Comparison of ENCODE assay signal across 9 cellular contexts in the genomic region with DNA sequence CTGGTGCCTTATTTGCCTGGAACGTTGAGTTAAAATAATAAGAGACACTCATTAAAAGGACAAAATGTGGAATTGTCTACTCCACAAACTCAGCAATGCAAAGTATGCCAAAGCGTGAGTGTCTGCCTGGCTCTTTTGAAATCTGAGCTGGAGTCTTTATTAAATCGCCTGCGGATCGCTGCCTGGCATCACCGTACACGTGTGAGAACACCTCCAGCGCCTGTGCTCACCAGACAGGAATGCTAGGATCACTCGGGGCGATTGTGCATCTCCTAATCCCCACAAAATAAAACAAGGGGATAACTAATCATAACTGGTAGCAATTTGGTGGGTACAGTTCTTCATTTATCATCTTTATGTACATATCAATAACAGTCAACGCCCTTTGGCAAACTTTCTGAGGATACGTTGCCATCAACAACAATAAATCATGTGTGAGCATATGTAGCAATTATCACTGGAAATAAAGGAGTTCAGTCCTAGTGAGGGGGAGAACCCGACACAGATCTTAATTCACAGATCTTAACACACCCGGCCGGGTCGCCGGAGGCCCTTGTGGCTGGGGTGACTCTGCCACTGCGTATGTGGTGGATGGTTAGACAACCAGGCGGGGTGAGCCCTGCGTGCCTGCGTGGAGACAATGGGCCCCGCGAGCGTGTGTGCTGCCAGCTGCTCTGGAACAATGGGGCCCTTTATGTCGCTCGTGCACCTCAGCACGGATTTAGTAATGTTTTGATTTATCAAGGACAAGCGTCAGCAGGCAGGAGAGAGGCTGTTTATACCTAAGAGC.
A peak's percentile ranks its signal among the peaks of the same experiment; 100 is the strongest.
DNase-seq lines count a peak whose midpoint lies in the region; ATAC-seq, FAIRE-seq and TF ChIP-seq lines count a peak whose summit lies in the region.
"Had no signal": no experiment of that assay in that cellular context is flagged by ENCODE, and none has a peak within 500 bp of the region (broad histone marks: within the 10 kb centered on the region; RNA-seq: fewer than 3 reads in every experiment).

No MANE protein-coding gene starts in this region.

- H3K36me3 Mint-ChIP-seq in natural killer cell: no peaks in the 10 kb centered on the region

- CTCF ChIA-PET in PC-3 (lab: Charles Lee): no interaction called here

- no peak for FAIRE-seq in small intestine (lab: Jason Lieb, UNC)
- FAIRE-seq: H1 had no signal

- H3K4me1 ChIP-seq in PC-3 (ENCODE audit: insufficient read depth, low read length) (no peaks in the 10 kb centered on the region), small intestine (ENCODE audit: control insufficient read depth in 2 of 2, insufficient read depth in 1 of 2, low read depth in 1 of 2, low read length in 1 of 2) (no peaks in the 10 kb centered on the region)

- no peaks in the 10 kb centered on the region for H3K27me3 Mint-ChIP-seq in natural killer cell (ENCODE audit: low read depth in 2 of 2)

- H3K4me3 ChIP-seq in PC-3 (ENCODE audit: low read length) (no peak overlapping the region), fibroblast of pulmonary artery (replicated peaks; ENCODE audit: low read depth, low read length) (no peak overlapping the region), small intestine (ENCODE audit: low read depth in 1 of 2, low read length in 2 of 2) (no peak overlapping the region)

- no peak overlapping the region for H3K4me2 ChIP-seq in PC-3 (ENCODE audit: low read length)

- no peak overlapping the region for H3K9ac ChIP-seq in PC-3 (ENCODE audit: low read length)

- no peak for ATAC-seq in PC-3
- no peak for ATAC-seq in natural killer cell

- no peaks in the 10 kb centered on the region for H3K79me2 ChIP-seq in PC-3 (ENCODE audit: low read length)

- TF ChIP-seq CTCF in PC-3 (conservative IDR thresholded peaks at IDR 0.05; ENCODE audit: low read depth, low read length) (no peak), fibroblast of pulmonary artery (IDR thresholded peaks at IDR 0.05; ENCODE audit: low read length, missing control alignments) (no peak), natural killer cell (IDR thresholded peaks at IDR 0.05) (no peak)

- H3F3A ChIP-seq in PC-3 (ENCODE audit: low read length, unreplicated experiment): no peaks in the 10 kb centered on the region

- H3K36me3 ChIP-seq in PC-3 (ENCODE audit: low read depth, low read length) (no peaks in the 10 kb centered on the region), small intestine (ENCODE audit: control insufficient read depth in 2 of 2, insufficient read depth in 2 of 2, low read length in 2 of 2) (no peaks in the 10 kb centered on the region)

- POLR2A ChIA-PET in PC-3 (lab: Charles Lee; ENCODE audit: unreplicated experiment): no interaction called here

- H4K20me1 ChIP-seq in PC-3 (ENCODE audit: low read length): no peaks in the 10 kb centered on the region

- H2AFZ ChIP-seq in PC-3 (ENCODE audit: low read length): no peak overlapping the region

- 0 out of 2 replicates have a peak, but pooled peaks cover 4% of the 10 kb centered on the region for H3K9me3 ChIP-seq in PC-3 (ENCODE audit: low read length)
- no peaks in the 10 kb centered on the region for H3K9me3 ChIP-seq in small intestine (ENCODE audit: control insufficient read depth, low read depth)

- 76 to 83% (median 81%) methylated on average over 28 of the region's 28 CpGs for WGBS in small intestine, 3 donors

- DNase-seq in H4 (ENCODE audit: low spot score) (peak; percentile 99), PC-3 (peak; percentile 6), fibroblast of pulmonary artery (ENCODE audit: low read depth) (peak; percentile 39), posterior cingulate gyrus (peak in 7 of 10 donors; percentile 18 to 95 (median 61)), small intestine (no peak), AML-193 (lab: John Stamatoyannopoulos, UW) (no peak), natural killer cell (no peak), NCI-H2196 (lab: John Stamatoyannopoulos, UW; ENCODE audit: unreplicated experiment) (no peak)

- intact Hi-C loops in PC-3 (cut with micrococcal nuclease): no loop called here
- intact Hi-C loops in posterior cingulate gyrus (cut with DNase I): no loop called here
- intact Hi-C loops in natural killer cell (cut with micrococcal nuclease): no loop called here

- H3K4me1 Mint-ChIP-seq in natural killer cell: no peaks in the 10 kb centered on the region

- H3K27me3 ChIP-seq in PC-3 (ENCODE audit: low read length) (no peaks in the 10 kb centered on the region), small intestine (ENCODE audit: control insufficient read depth in 2 of 2, insufficient read depth in 2 of 2, low read length in 2 of 2) (no peaks in the 10 kb centered on the region)

- H3K4me3 Mint-ChIP-seq in natural killer cell: no peak overlapping the region

- no TSS peak for BruUV-seq in PC-3 (replicated peaks; lab: Mats Ljungman, UMichigan)

- H3K27ac ChIP-seq in PC-3 (ENCODE audit: low read length): no peak overlapping the region
- no peak overlapping the region for H3K27ac ChIP-seq in small intestine (ENCODE audit: low read depth in 1 of 2, low read length in 1 of 2)

- H3K27ac Mint-ChIP-seq in natural killer cell: no peak overlapping the region

- peaks cover 5 to 6% of the 10 kb centered on the region in 2 donors for H3K9me3 Mint-ChIP-seq in natural killer cell

- H3K9me2 ChIP-seq in PC-3 (replicated peaks; ENCODE audit: low read length): no peaks in the 10 kb centered on the region

Comparison
In these comparisons a context has a peak if more than half of its experiments do, and no peak if none do; other contexts are left out.
1. DNase-seq: peak in H4 (single experiment), PC-3 (single experiment), fibroblast of pulmonary artery (single experiment) and posterior cingulate gyrus (7 of 10); none in small intestine (single experiment), AML-193 (0 of 2), natural killer cell (single experiment) and NCI-H2196 (single experiment).